8 cellular contexts compared by ENCODE assay signal in genomic region chr15:100572362-100572983, GRCh38. TPM values are rescaled to one million over a fixed set of nuclear protein-coding genes. Genes with fewer than 3 reads are reported as not detected.
DNase-seq lines count a peak whose midpoint lies in the region; ATAC-seq and TF ChIP-seq lines count a peak whose summit lies in the region.

No MANE protein-coding gene starts in this region.

- DNase-seq in G401 (ENCODE audit: low spot score) (peak; percentile 34), NCI-H1694 treated with DMSO at 0.1 percent for 48 hours (lab: John Stamatoyannopoulos, UW) (peak; percentile 20), choroid plexus epithelial cell (ENCODE audit: low read depth) (peak; percentile 37), omental fat pad (ENCODE audit: low spot score) (no peak), NCI-H774 (lab: John Stamatoyannopoulos, UW) (no peak)
- no peak for DNase-seq in stimulated activated CD4-positive, alpha-beta T cell treated with anti-CD3 and anti-CD28 coated beads, Interleukin-2, amount 100 ng/mL, for 48 hours

- ATAC-seq in omental fat pad (ENCODE audit: low FRiP score), result no peak
- no peak for ATAC-seq in HG02973 (IDR thresholded peaks at IDR 0.05; ENCODE audit: unreplicated experiment)

- H3K4me3 ChIP-seq in choroid plexus epithelial cell (ENCODE audit: low read depth, low read length), result no peak overlapping the region
- no peak overlapping the region for H3K4me3 ChIP-seq in neutrophil (ENCODE audit: low read depth in 1 of 2, low read length in 1 of 2)

- H3K4me1 ChIP-seq in neutrophil (ENCODE audit: control insufficient read depth in 1 of 2, insufficient read depth in 1 of 2, low read depth in 1 of 2, low read length in 1 of 2), result peaks cover 15 to 28% of the 10 kb centered on the region in 2 experiments

- H3K27me3 ChIP-seq in neutrophil, result no peaks in the 10 kb centered on the region

- peaks cover 4% of the 10 kb centered on the region for H3K36me3 ChIP-seq in neutrophil

- H3K9me3 ChIP-seq in neutrophil, result no peaks in the 10 kb centered on the region

- TF ChIP-seq CTCF in choroid plexus epithelial cell (conservative IDR thresholded peaks at IDR 0.05; ENCODE audit: low read depth, low read length) (peak; percentile 44), neutrophil (IDR thresholded peaks at IDR 0.05) (peak; percentile 42), omental fat pad (IDR thresholded peaks at IDR 0.05) (no peak)

- H3K27ac ChIP-seq in neutrophil, result peak overlapping the region; percentile 71

- in situ Hi-C loops in G401 (cut with HindIII; ENCODE audit: low sequenced_read_pairs), result no loop called here

RNA-seq across cellular contexts. Expression of gene LINS1, which starts 29.5 kb away (rescaled TPM):
- 18.2 and 22.3 TPM in 2 replicates for total RNA-seq in G401 (2014; rRNA removed; shearing (Covaris generic))
- total RNA-seq in omental fat pad, result 10 to 100 TPM; 16.3 to 32.2 (median 22.8) TPM

RNA-seq across cellular contexts. Expression of gene ASB7, which starts 29.9 kb away (rescaled TPM):
- 8.6 and 12.2 TPM in 2 replicates for total RNA-seq in G401 (2014; rRNA removed; shearing (Covaris generic))
- total RNA-seq in omental fat pad, result 10 to 100 TPM in 3 of 4 donors, 1 to 10 TPM in 1; 9.8 to 13.6 (median 11.1) TPM

RNA-seq across cellular contexts. Expression of gene CERS3, which starts 43.7 kb away (rescaled TPM):
- not detected in 2 replicates for total RNA-seq in G401 (2014; rRNA removed; shearing (Covaris generic))
- not detected for total RNA-seq in omental fat pad

Comparison
In these comparisons a context has a peak if more than half of its experiments do, and no peak if none do; other contexts are left out.
1. DNase-seq: peak in G401 (single experiment), NCI-H1694 treated with DMSO at 0.1 percent for 48 hours (single experiment) and choroid plexus epithelial cell (single experiment); none in stimulated activated CD4-positive, alpha-beta T cell treated with anti-CD3 and anti-CD28 coated beads, Interleukin-2, amount 100 ng/mL, for 48 hours (0 of 2), omental fat pad (single experiment) and NCI-H774 (single experiment).
2. CTCF ChIP-seq: peak in choroid plexus epithelial cell (single experiment) and neutrophil (single experiment); none in omental fat pad (0 of 3).